8 cellular contexts compared by ENCODE assay signal in genomic region chr1:92563457-92564216, GRCh38.
DNase-seq lines count a peak whose midpoint lies in the region; ATAC-seq and FAIRE-seq lines count a peak whose summit lies in the region.
"Had no signal": no experiment of that assay in that cellular context is flagged by ENCODE, and none has a peak within 500 bp of the region (broad histone marks: within the 10 kb centered on the region; RNA-seq: fewer than 3 reads in every experiment).

No MANE protein-coding gene starts in this region.

- H3K9me3 Mint-ChIP-seq in activated T-helper 2 cell treated with anti-CD3 and anti-CD28 coated beads, Interferon-gamma antibody, Interleukin-2, Interleukin-4, amounts not matched to agents 10 μg/mL and 5 μg/mL and 100 μg/mL, durations not matched to agents 14 hours and 24 hours and 36 hours = no peaks in the 10 kb centered on the region

- FAIRE-seq in RCC 7860 (lab: Jason Lieb, UNC) = no peak
- FAIRE-seq: G401.6 had no signal

- H3K4me1 ChIP-seq in effector memory CD4-positive, alpha-beta T cell (ENCODE audit: control insufficient read depth, insufficient read depth, low read length, poor library complexity, severe bottlenecking) = no peaks in the 10 kb centered on the region

- H3K27me3 ChIP-seq in effector memory CD4-positive, alpha-beta T cell (replicated peaks; ENCODE audit: control insufficient read depth, insufficient read depth, low read length, poor library complexity, severe bottlenecking) = no peaks in the 10 kb centered on the region

- ATAC-seq in GM18867 (IDR thresholded peaks at IDR 0.05; ENCODE audit: unreplicated experiment) (peak; percentile 98), GM21447 (IDR thresholded peaks at IDR 0.05; ENCODE audit: unreplicated experiment) (peak; percentile 91), HG03196 (IDR thresholded peaks at IDR 0.05; ENCODE audit: unreplicated experiment) (peak; percentile 84)

- no peaks in the 10 kb centered on the region for H3K36me3 ChIP-seq in effector memory CD4-positive, alpha-beta T cell (ENCODE audit: control insufficient read depth, insufficient read depth, low read length)

- no peak for DNase-seq in activated T-helper 2 cell treated with anti-CD3 and anti-CD28 coated beads, Interferon-gamma antibody, Interleukin-2, Interleukin-4, amounts not matched to agents 10 μg/mL and 5 μg/mL and 100 μg/mL, durations not matched to agents 14 hours and 24 hours and 36 hours (ENCODE audit: low spot score)
- DNase-seq in RCC 7860 (ENCODE audit: low spot score) = no peak
- no peak for DNase-seq in effector memory CD4-positive, alpha-beta T cell
- DNase-seq in ACHN = no peak

- H3K4me3 Mint-ChIP-seq in activated T-helper 2 cell treated with anti-CD3 and anti-CD28 coated beads, Interferon-gamma antibody, Interleukin-2, Interleukin-4, amounts not matched to agents 10 μg/mL and 5 μg/mL and 100 μg/mL, durations not matched to agents 14 hours and 24 hours and 36 hours (ENCODE audit: low read depth) = peak overlapping the region; percentile 7

- in situ Hi-C loops in ACHN (cut with HindIII; ENCODE audit: low pct_ligation_motif_present, low pct_unique_long_range_greater_than_20kb, low sequenced_read_pairs) = no loop called here

- no peaks in the 10 kb centered on the region for H3K27me3 Mint-ChIP-seq in activated T-helper 2 cell treated with anti-CD3 and anti-CD28 coated beads, Interferon-gamma antibody, Interleukin-2, Interleukin-4, amounts not matched to agents 10 μg/mL and 5 μg/mL and 100 μg/mL, durations not matched to agents 14 hours and 24 hours and 36 hours (ENCODE audit: low read depth)

- intact Hi-C loops in activated T-helper 2 cell treated with anti-CD3 and anti-CD28 coated beads, Interferon-gamma antibody, Interleukin-2, Interleukin-4, amounts not matched to agents 10 μg/mL and 5 μg/mL and 100 μg/mL, durations not matched to agents 14 hours and 24 hours and 36 hours (cut with micrococcal nuclease) = loop anchor here (1.0 to 2.0 kb wide), 4 partner anchors 9 to 25 kb away; no protein-coding TSS in a partner anchor

- H3K9me3 ChIP-seq in effector memory CD4-positive, alpha-beta T cell (ENCODE audit: control insufficient read depth, low read length) = no peaks in the 10 kb centered on the region

- H3K27ac ChIP-seq in effector memory CD4-positive, alpha-beta T cell (ENCODE audit: insufficient read depth, low read length, poor library complexity, severe bottlenecking) = no peak overlapping the region

- peaks cover 77% of the 10 kb centered on the region for H3K36me3 Mint-ChIP-seq in activated T-helper 2 cell treated with anti-CD3 and anti-CD28 coated beads, Interferon-gamma antibody, Interleukin-2, Interleukin-4, amounts not matched to agents 10 μg/mL and 5 μg/mL and 100 μg/mL, durations not matched to agents 14 hours and 24 hours and 36 hours (ENCODE audit: low read depth)

- H3K4me1 Mint-ChIP-seq in activated T-helper 2 cell treated with anti-CD3 and anti-CD28 coated beads, Interferon-gamma antibody, Interleukin-2, Interleukin-4, amounts not matched to agents 10 μg/mL and 5 μg/mL and 100 μg/mL, durations not matched to agents 14 hours and 24 hours and 36 hours (ENCODE audit: low read depth) = peaks cover 59% of the 10 kb centered on the region

- H3K4me3 ChIP-seq in effector memory CD4-positive, alpha-beta T cell (ENCODE audit: insufficient read depth, low read depth, low read length, poor library complexity, severe bottlenecking) = no peak overlapping the region

- H3K27ac Mint-ChIP-seq in activated T-helper 2 cell treated with anti-CD3 and anti-CD28 coated beads, Interferon-gamma antibody, Interleukin-2, Interleukin-4, amounts not matched to agents 10 μg/mL and 5 μg/mL and 100 μg/mL, durations not matched to agents 14 hours and 24 hours and 36 hours = peak overlapping the region; percentile 65
